9 cellular contexts compared by ENCODE assay signal in genomic region chr6:7154341-7155139, GRCh38. TPM values are rescaled to one million over a fixed set of nuclear protein-coding genes. Genes with fewer than 3 reads are reported as not detected.
DNase-seq lines count a peak whose midpoint lies in the region; ATAC-seq lines count a peak whose summit lies in the region.
"Had no signal": no experiment of that assay in that cellular context is flagged by ENCODE, and none has a peak within 500 bp of the region (broad histone marks: within the 10 kb centered on the region; RNA-seq: fewer than 3 reads in every experiment).

No MANE protein-coding gene starts in this region.

- H2BK5ac ChIP-seq in mesendoderm (ENCODE audit: low read length), result no peak overlapping the region

- H3K56ac ChIP-seq in mesendoderm (ENCODE audit: low read length), result no peak overlapping the region

- H3K4ac ChIP-seq in mesendoderm (ENCODE audit: low read depth, low read length), result no peak overlapping the region

- peak; percentile 36 for DNase-seq in activated naive CD4-positive, alpha-beta T cell treated with anti-CD3 and anti-CD28 coated beads for 36 hours
- no peak for DNase-seq in activated naive CD4-positive, alpha-beta T cell treated with anti-CD3 and anti-CD28 coated beads, Interleukin-2, amount 50 U/mL, for 16 hours
- DNase-seq in T-helper 2 cell treated with Interferon-gamma antibody and Interleukin-4, amounts not matched to agents 5 μg/mL and 100 μg/mL, for 36 hours (ENCODE audit: low spot score), result no peak
- DNase-seq in DMS79 (lab: John Stamatoyannopoulos, UW) (no peak), mesendoderm (no peak)
- DNase-seq in activated CD4-positive, alpha-beta T cell treated with anti-CD3 and anti-CD28 coated beads for 1 hour, result no peak

- no peak overlapping the region for H3K18ac ChIP-seq in mesendoderm (ENCODE audit: low read length)

- H3K23ac ChIP-seq in mesendoderm (ENCODE audit: low read length), result no peak overlapping the region

- H3K4me3 Mint-ChIP-seq in activated naive CD4-positive, alpha-beta T cell treated with anti-CD3 and anti-CD28 coated beads for 36 hours, result peak overlapping the region; percentile 19
- H3K4me3 Mint-ChIP-seq in T-helper 2 cell treated with Interferon-gamma antibody and Interleukin-4, amounts not matched to agents 5 μg/mL and 100 μg/mL, for 36 hours, result peak overlapping the region; percentile 27

- peaks cover 85% of the 10 kb centered on the region for H3K4me1 Mint-ChIP-seq in activated naive CD4-positive, alpha-beta T cell treated with anti-CD3 and anti-CD28 coated beads for 36 hours (ENCODE audit: low read depth)
- peaks cover 51% of the 10 kb centered on the region for H3K4me1 Mint-ChIP-seq in T-helper 2 cell treated with Interferon-gamma antibody and Interleukin-4, amounts not matched to agents 5 μg/mL and 100 μg/mL, for 36 hours (ENCODE audit: low read depth)

- H4K8ac ChIP-seq in mesendoderm (ENCODE audit: low read depth, low read length), result no peak overlapping the region

- peaks cover 2% of the 10 kb centered on the region for H3K36me3 Mint-ChIP-seq in activated naive CD4-positive, alpha-beta T cell treated with anti-CD3 and anti-CD28 coated beads for 36 hours (ENCODE audit: low read depth)
- H3K36me3 Mint-ChIP-seq in T-helper 2 cell treated with Interferon-gamma antibody and Interleukin-4, amounts not matched to agents 5 μg/mL and 100 μg/mL, for 36 hours (ENCODE audit: low read depth), result peaks cover 3% of the 10 kb centered on the region

- intact Hi-C loops in activated naive CD4-positive, alpha-beta T cell treated with anti-CD3 and anti-CD28 coated beads for 36 hours (cut with micrococcal nuclease), result loop anchor here (1.0 kb wide), 7 partner anchors 8 to 236 kb away; partner anchors contain the start of gene RREB1

- H3K27ac ChIP-seq in skin epidermis, result peak overlapping the region in 15 of 21 experiments; percentile 8 to 77 (median 33)
- no peak overlapping the region for H3K27ac ChIP-seq in mesendoderm (ENCODE audit: low read depth, low read length)
- H3K27ac ChIP-seq: VCaP had no signal

- H2BK120ac ChIP-seq in mesendoderm (ENCODE audit: low read depth, low read length), result no peak overlapping the region

- H3K27me3 ChIP-seq in mesendoderm (ENCODE audit: insufficient read depth, low read length, poor library complexity), result no peaks in the 10 kb centered on the region

- H2BK15ac ChIP-seq in mesendoderm (replicated peaks; ENCODE audit: low read depth), result no peak overlapping the region

- no peak overlapping the region for H3K4me3 ChIP-seq in skin epidermis
- no peak overlapping the region for H3K4me3 ChIP-seq in mesendoderm (ENCODE audit: low read length)

- H2AK5ac ChIP-seq in mesendoderm (ENCODE audit: low read length), result no peak overlapping the region

- no peaks in the 10 kb centered on the region for H3K9me3 Mint-ChIP-seq in activated naive CD4-positive, alpha-beta T cell treated with anti-CD3 and anti-CD28 coated beads for 36 hours
- H3K9me3 Mint-ChIP-seq in T-helper 2 cell treated with Interferon-gamma antibody and Interleukin-4, amounts not matched to agents 5 μg/mL and 100 μg/mL, for 36 hours, result no peaks in the 10 kb centered on the region

- peaks cover 15% of the 10 kb centered on the region for H3K79me1 ChIP-seq in mesendoderm (ENCODE audit: low read length)

- H4K5ac ChIP-seq in mesendoderm (ENCODE audit: low read length), result no peak overlapping the region

- peaks cover 9% of the 10 kb centered on the region for H3K4me1 ChIP-seq in mesendoderm (ENCODE audit: control insufficient read depth, low read depth, low read length)

- no peak overlapping the region for H3K9ac ChIP-seq in mesendoderm (ENCODE audit: low read length)

- no peaks in the 10 kb centered on the region for H3K36me3 ChIP-seq in mesendoderm (ENCODE audit: control insufficient read depth, insufficient read depth, low read length)

- peak; percentile 70 for ATAC-seq in HG03064 (IDR thresholded peaks at IDR 0.05; ENCODE audit: low read depth, unreplicated experiment)

- H3K27me3 Mint-ChIP-seq in activated naive CD4-positive, alpha-beta T cell treated with anti-CD3 and anti-CD28 coated beads for 36 hours (ENCODE audit: low read depth), result no peaks in the 10 kb centered on the region
- no peaks in the 10 kb centered on the region for H3K27me3 Mint-ChIP-seq in T-helper 2 cell treated with Interferon-gamma antibody and Interleukin-4, amounts not matched to agents 5 μg/mL and 100 μg/mL, for 36 hours (ENCODE audit: low read depth)

- H3K79me2 ChIP-seq in mesendoderm (ENCODE audit: control insufficient read depth, insufficient read depth, low read length), result peaks cover 39% of the 10 kb centered on the region

- peak overlapping the region; percentile 65 for H3K27ac Mint-ChIP-seq in activated naive CD4-positive, alpha-beta T cell treated with anti-CD3 and anti-CD28 coated beads for 36 hours
- peak overlapping the region; percentile 14 for H3K27ac Mint-ChIP-seq in T-helper 2 cell treated with Interferon-gamma antibody and Interleukin-4, amounts not matched to agents 5 μg/mL and 100 μg/mL, for 36 hours

- WGBS in mesendoderm (ENCODE audit: extremely low coverage, insufficient coverage, low lambda C conversion rate), result no CpG with 5 or more reads among the region's 13 CpGs

- CTCF ChIA-PET in activated naive CD4-positive, alpha-beta T cell treated with anti-CD3 and anti-CD28 coated beads for 36 hours (lab: Charles Lee), result interaction anchor here (0.6 to 1.2 kb wide), 6 partner anchors 10 to 477 kb away, joined by 3 to 6 read pairs (median 4); no protein-coding TSS in a partner anchor

- H3K4me2 ChIP-seq in mesendoderm (ENCODE audit: low read length), result no peak overlapping the region

RNA-seq across cellular contexts. Expression of gene RREB1, which starts 46.8 kb away (rescaled TPM):
- 10 to 100 TPM; 10.8 to 12.2 TPM for total RNA-seq in activated naive CD4-positive, alpha-beta T cell treated with anti-CD3 and anti-CD28 coated beads for 36 hours
- polyA plus RNA-seq in mesendoderm (2013, experiment 1 of 2), result 12.6 TPM
- 12.0 TPM for polyA plus RNA-seq in mesendoderm (2013, experiment 2 of 2)
